ENCODE assay signal across 34 cellular contexts in genomic region chr1:110076789-110077500, GRCh38. TPM values are rescaled to one million over a fixed set of nuclear protein-coding genes. Genes with fewer than 3 reads are reported as not detected.
"Had no signal": no experiment of that assay in that cellular context is flagged by ENCODE, and none has a peak within 500 bp of the region (broad histone marks: within the 10 kb centered on the region; RNA-seq: fewer than 3 reads in every experiment).

No MANE protein-coding gene starts in this region.

- FAIRE-seq: RCC 7860, TTC549 had no signal

- H3K4me2 ChIP-seq: PC-9 had no signal

- H3K36me3 ChIP-seq: ascending aorta, cardiac muscle cell, SJCRH30 had no signal

- H2AFZ ChIP-seq: PC-9 had no signal

- H3K27me3 ChIP-seq: ascending aorta had no signal

- H3K4me1 ChIP-seq: ascending aorta, SJCRH30 had no signal

- H3K27ac ChIP-seq: ascending aorta, cardiac muscle cell, PC-9, RWPE1, SJCRH30, SK-N-MC had no signal

- H3K4me3 ChIP-seq: ascending aorta, cardiac muscle cell, PC-9, SJCRH30, SK-N-MC had no signal

- ATAC-seq: activated CD4-positive, alpha-beta T cell treated with anti-CD3 and anti-CD28 coated beads for 36 hours; activated CD8-positive, alpha-beta T cell treated with anti-CD3 and anti-CD28 coated beads, Interleukin-2, amount 10 ng/mL, durations not matched to agents 7 days and 5 days had no signal

- H3K9me3 ChIP-seq: ascending aorta, SJCRH30 had no signal

- DNase-seq: activated CD4-positive, alpha-beta T cell treated with anti-CD3 and anti-CD28 coated beads for 36 hours; activated CD4-positive, alpha-beta T cell treated with anti-CD3 and anti-CD28 coated beads, Interleukin-2, amount 10 ng/mL, durations not matched to agents 7 days and 5 days; activated CD4-positive, alpha-beta T cell treated with anti-CD3 and anti-CD28 coated beads, Interleukin-2, amount 50 U/mL, for 48 hours; activated CD8-positive, alpha-beta T cell treated with anti-CD3 and anti-CD28 coated beads, Interleukin-2, amount 10 ng/mL, durations not matched to agents 7 days and 5 days; activated gamma-delta T cell; activated naive CD4-positive, alpha-beta T cell treated with Interleukin-2 at 50 U/mL for 16 hours; activated naive CD8-positive, alpha-beta T cell treated with anti-CD3 and anti-CD28 coated beads, Interleukin-2, amount 10 ng/mL, durations not matched to agents 7 days and 5 days; activated T-cell treated with anti-CD3 and anti-CD28 coated beads, Interleukin-2, amount 50 U/mL, for 24 hours; amygdala; Karpas-422; NCI-H1048; NCI-H1105 treated with DMSO at 0.1 percent for 48 hours; NCI-H1436; NCI-H1694; NCI-H1930; NCI-H2081 treated with DMSO at 0.1 percent for 48 hours; NCI-H226; NCI-H446 treated with DMSO at 0.1 percent for 48 hours; NCI-H524; NCI-H82; NK-92 treated with Interleukin-12 subunit alpha and Interleukin-12 subunit beta, amount 100 ng/mL, for 24 hours; PC-9; SHP77; SJCRH30 had no signal

RNA-seq across cellular contexts. Expression of gene ALX3, which starts 6.5 kb away (rescaled TPM):
- total RNA-seq: activated CD4-positive, alpha-beta T cell treated with anti-CD3 and anti-CD28 coated beads for 36 hours; activated CD4-positive, alpha-beta T cell treated with anti-CD3 and anti-CD28 coated beads, Interleukin-2, amount 10 ng/mL, durations not matched to agents 7 days and 5 days; activated CD8-positive, alpha-beta T cell treated with anti-CD3 and anti-CD28 coated beads, Interleukin-2, amount 10 ng/mL, durations not matched to agents 7 days and 5 days; activated naive CD8-positive, alpha-beta T cell treated with anti-CD3 and anti-CD28 coated beads, Interleukin-2, amount 10 ng/mL, durations not matched to agents 7 days and 5 days; activated T-helper 2 cell treated with anti-CD3 and anti-CD28 coated beads, Interferon-gamma antibody, Interleukin-2, Interleukin-4, amounts not matched to agents 10 μg/mL and 5 μg/mL and 100 μg/mL, durations not matched to agents 14 hours and 24 hours and 36 hours; ascending aorta; chondrocyte; MCF 10A; OCI-LY7; PC-9; SJCRH30 had no signal
- polyA plus RNA-seq: cardiac muscle cell had no signal

RNA-seq across cellular contexts. Expression of gene UBL4B, which starts 35.3 kb away (rescaled TPM):
- total RNA-seq: activated CD4-positive, alpha-beta T cell treated with anti-CD3 and anti-CD28 coated beads for 36 hours; activated CD4-positive, alpha-beta T cell treated with anti-CD3 and anti-CD28 coated beads, Interleukin-2, amount 10 ng/mL, durations not matched to agents 7 days and 5 days; activated CD8-positive, alpha-beta T cell treated with anti-CD3 and anti-CD28 coated beads, Interleukin-2, amount 10 ng/mL, durations not matched to agents 7 days and 5 days; activated naive CD8-positive, alpha-beta T cell treated with anti-CD3 and anti-CD28 coated beads, Interleukin-2, amount 10 ng/mL, durations not matched to agents 7 days and 5 days; activated T-helper 2 cell treated with anti-CD3 and anti-CD28 coated beads, Interferon-gamma antibody, Interleukin-2, Interleukin-4, amounts not matched to agents 10 μg/mL and 5 μg/mL and 100 μg/mL, durations not matched to agents 14 hours and 24 hours and 36 hours; ascending aorta; chondrocyte; MCF 10A; OCI-LY7; SJCRH30 had no signal
- polyA plus RNA-seq: cardiac muscle cell had no signal
